21 cellular contexts compared by ENCODE assay signal in the genomic region with DNA sequence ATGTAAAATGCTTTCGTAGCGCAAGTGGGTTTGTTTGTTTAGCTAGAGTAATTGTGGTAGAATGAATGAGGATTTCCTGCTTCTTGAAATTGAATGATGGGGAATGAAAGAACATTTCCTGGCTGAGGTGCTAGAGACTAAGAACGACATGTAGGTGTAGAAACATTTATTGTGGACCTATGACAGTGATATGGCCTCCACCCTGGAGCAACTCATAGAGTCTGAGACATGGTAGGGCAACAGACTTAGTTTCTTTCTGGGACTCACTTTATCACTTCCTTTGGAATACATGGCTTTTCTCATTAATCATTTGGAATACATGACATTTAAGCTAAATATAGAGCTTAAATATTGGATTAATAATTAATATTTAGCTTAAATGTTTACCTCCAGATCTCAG.
"Had no signal": no experiment of that assay in that cellular context is flagged by ENCODE, and none has a peak within 500 bp of the region (broad histone marks: within the 10 kb centered on the region; RNA-seq: fewer than 3 reads in every experiment).

No MANE protein-coding gene starts in this region.

- H3K4me1 ChIP-seq: adrenal gland, ascending aorta, tibial artery had no signal

- H3K4me1 Mint-ChIP-seq: activated T-helper 17 cell treated with anti-CD3 and anti-CD28 coated beads, Interleukin-2, amount 50 U/mL, for 72 hours; naive B cell had no signal

- H3K36me3 ChIP-seq: adrenal gland, ascending aorta, lower lobe of right lung, tibial artery had no signal

- H3K27me3 ChIP-seq: adrenal gland, ascending aorta, tibial artery had no signal

- H3K27me3 Mint-ChIP-seq: activated T-helper 17 cell treated with anti-CD3 and anti-CD28 coated beads, Interleukin-2, amount 50 U/mL, for 72 hours; naive B cell; stimulated activated naive CD8-positive, alpha-beta T cell treated with anti-CD3 and anti-CD28 coated beads, Interleukin-15, amount 100 ng/mL, for 72 hours had no signal

- H3K27ac Mint-ChIP-seq: activated naive CD4-positive, alpha-beta T cell treated with anti-CD3 and anti-CD28 coated beads, Interleukin-2, amount 50 U/mL, for 72 hours; activated T-helper 17 cell treated with anti-CD3 and anti-CD28 coated beads, Interleukin-2, amount 50 U/mL, for 72 hours; naive B cell; stimulated activated effector memory CD8-positive, alpha-beta T cell treated with anti-CD3 and anti-CD28 coated beads, Interleukin-12 subunit alpha, Interleukin-12 subunit beta, amount 100 ng/mL, for 72 hours; stimulated activated naive CD8-positive, alpha-beta T cell treated with anti-CD3 and anti-CD28 coated beads, Interleukin-15, amount 100 ng/mL, for 72 hours; WTC11 had no signal

- H3K9me3 Mint-ChIP-seq: activated naive CD4-positive, alpha-beta T cell treated with anti-CD3 and anti-CD28 coated beads, Interleukin-2, amount 50 U/mL, for 72 hours; activated T-helper 17 cell treated with anti-CD3 and anti-CD28 coated beads, Interleukin-2, amount 50 U/mL, for 72 hours; naive B cell; stimulated activated effector memory CD8-positive, alpha-beta T cell treated with anti-CD3 and anti-CD28 coated beads, Interleukin-12 subunit alpha, Interleukin-12 subunit beta, amount 100 ng/mL, for 72 hours; stimulated activated naive CD8-positive, alpha-beta T cell treated with anti-CD3 and anti-CD28 coated beads, Interleukin-15, amount 100 ng/mL, for 72 hours had no signal

- H3K4me3 ChIP-seq: adrenal gland, ascending aorta, lower lobe of right lung, tibial artery had no signal

- H3K27ac ChIP-seq: adrenal gland, ascending aorta, lower lobe of right lung, tibial artery had no signal

- H3K36me3 Mint-ChIP-seq: activated naive CD4-positive, alpha-beta T cell treated with anti-CD3 and anti-CD28 coated beads, Interleukin-2, amount 50 U/mL, for 72 hours; naive B cell; stimulated activated effector memory CD8-positive, alpha-beta T cell treated with anti-CD3 and anti-CD28 coated beads, Interleukin-12 subunit alpha, Interleukin-12 subunit beta, amount 100 ng/mL, for 72 hours; WTC11 had no signal

- ATAC-seq: activated naive CD4-positive, alpha-beta T cell treated with anti-CD3 and anti-CD28 coated beads, Interleukin-2, amount 50 U/mL, for 72 hours; activated T-helper 17 cell treated with anti-CD3 and anti-CD28 coated beads, Interleukin-2, amount 50 U/mL, for 72 hours; left lobe of liver; lower lobe of right lung; sciatic nerve; stimulated activated effector memory CD8-positive, alpha-beta T cell treated with anti-CD3 and anti-CD28 coated beads, Interleukin-12 subunit alpha, Interleukin-12 subunit beta, amount 100 ng/mL, for 72 hours; stimulated activated naive CD8-positive, alpha-beta T cell treated with anti-CD3 and anti-CD28 coated beads, Interleukin-15, amount 100 ng/mL, for 72 hours; WTC11 had no signal

- H3K9me3 ChIP-seq: adrenal gland, ascending aorta, lower lobe of right lung, tibial artery had no signal

- DNase-seq: activated T-cell treated with anti-CD3 and anti-CD28 coated beads, Interleukin-2, amount 50 U/mL, for 1 hour; adrenal gland; central memory CD4-positive, alpha-beta T cell; dermis blood vessel endothelial cell; effector CD8-positive, alpha-beta T cell; foreskin fibroblast; lower lobe of right lung; naive B cell; occipital lobe; posterior cingulate gyrus; small intestine; stimulated activated CD4-positive, alpha-beta T cell treated with anti-CD3 and anti-CD28 coated beads, Interleukin-2, amount 100 ng/mL, for 24 hours; stimulated activated naive CD8-positive, alpha-beta T cell treated with anti-CD3 and anti-CD28 coated beads, Interleukin-15, amount 100 ng/mL, for 72 hours; tibial artery had no signal

- H3K4me3 Mint-ChIP-seq: activated T-helper 17 cell treated with anti-CD3 and anti-CD28 coated beads, Interleukin-2, amount 50 U/mL, for 72 hours; naive B cell; stimulated activated effector memory CD8-positive, alpha-beta T cell treated with anti-CD3 and anti-CD28 coated beads, Interleukin-12 subunit alpha, Interleukin-12 subunit beta, amount 100 ng/mL, for 72 hours; stimulated activated naive CD8-positive, alpha-beta T cell treated with anti-CD3 and anti-CD28 coated beads, Interleukin-15, amount 100 ng/mL, for 72 hours; WTC11 had no signal
